Comparison of ENCODE assay signal across 28 cellular contexts in genomic region chr12:126108247-126108646, GRCh38.
"Had no signal": no experiment of that assay in that cellular context is flagged by ENCODE, and none has a peak within 500 bp of the region (broad histone marks: within the 10 kb centered on the region; RNA-seq: fewer than 3 reads in every experiment).

No MANE protein-coding gene starts in this region.

- ATAC-seq: activated CD4-positive, alpha-beta T cell treated with anti-CD3 and anti-CD28 coated beads for 36 hours; activated CD8-positive, alpha-beta memory T cell treated with anti-CD3 and anti-CD28 coated beads, Interleukin-2, amount 10 ng/mL, durations not matched to agents 7 days and 5 days; activated CD8-positive, alpha-beta T cell treated with anti-CD3 and anti-CD28 coated beads, Interleukin-2, amount 10 ng/mL, durations not matched to agents 7 days and 5 days; activated naive CD4-positive, alpha-beta T cell treated with anti-CD3 and anti-CD28 coated beads, Interleukin-2, amount 50 U/mL, for 72 hours; esophagus mucosa had no signal

- H3K36me3 Mint-ChIP-seq: activated CD4-positive, alpha-beta memory T cell treated with anti-CD3 and anti-CD28 coated beads for 36 hours; activated CD8-positive, alpha-beta memory T cell treated with anti-CD3 and anti-CD28 coated beads, Interleukin-2, amount 10 ng/mL, durations not matched to agents 7 days and 5 days; activated naive CD4-positive, alpha-beta T cell treated with anti-CD3 and anti-CD28 coated beads, Interleukin-2, amount 10 ng/mL, durations not matched to agents 7 days and 5 days; activated naive CD8-positive, alpha-beta T cell treated with anti-CD3 and anti-CD28 coated beads, Interleukin-2, amount 10 ng/mL, durations not matched to agents 7 days and 5 days; brain had no signal

- H3K27ac Mint-ChIP-seq: activated CD4-positive, alpha-beta memory T cell treated with anti-CD3 and anti-CD28 coated beads for 36 hours; activated CD4-positive, alpha-beta T cell treated with anti-CD3 and anti-CD28 coated beads for 36 hours; activated CD4-positive, alpha-beta T cell treated with anti-CD3 and anti-CD28 coated beads, Interleukin-2, amount 10 ng/mL, durations not matched to agents 24 days and 14 days; activated CD8-positive, alpha-beta memory T cell treated with anti-CD3 and anti-CD28 coated beads, Interleukin-2, amount 10 ng/mL, durations not matched to agents 7 days and 5 days; activated CD8-positive, alpha-beta T cell treated with anti-CD3 and anti-CD28 coated beads, Interleukin-2, amount 10 ng/mL, durations not matched to agents 7 days and 5 days; activated naive CD4-positive, alpha-beta T cell treated with anti-CD3 and anti-CD28 coated beads, Interleukin-2, amount 10 ng/mL, durations not matched to agents 7 days and 5 days; activated naive CD4-positive, alpha-beta T cell treated with anti-CD3 and anti-CD28 coated beads, Interleukin-2, amount 50 U/mL, for 72 hours; activated naive CD8-positive, alpha-beta T cell treated with anti-CD3 and anti-CD28 coated beads, Interleukin-2, amount 10 ng/mL, durations not matched to agents 7 days and 5 days; activated T-helper 1 cell treated with anti-CD3 and anti-CD28 coated beads, Interleukin-12 subunit alpha, Interleukin-12 subunit beta, Interleukin-2, Interleukin-4 antibody, amounts not matched to agents 30 ng/mL and 10 ng/mL and 1 ng/mL, durations not matched to agents 14 hours and 24 hours and 36 hours; activated T-helper 2 cell treated with anti-CD3 and anti-CD28 coated beads, Interferon-gamma antibody, Interleukin-2, Interleukin-4, amounts not matched to agents 10 μg/mL and 5 μg/mL and 100 μg/mL, durations not matched to agents 14 hours and 24 hours and 36 hours; brain had no signal

- H3K27ac ChIP-seq: ascending aorta, breast epithelium, cardiac muscle cell, coronary artery had no signal

- H3K36me3 ChIP-seq: ascending aorta, breast epithelium, cardiac muscle cell had no signal

- H3K4me3 Mint-ChIP-seq: activated CD4-positive, alpha-beta memory T cell treated with anti-CD3 and anti-CD28 coated beads for 36 hours; activated CD4-positive, alpha-beta T cell treated with anti-CD3 and anti-CD28 coated beads for 36 hours; activated CD4-positive, alpha-beta T cell treated with anti-CD3 and anti-CD28 coated beads, Interleukin-2, amount 10 ng/mL, durations not matched to agents 24 days and 14 days; activated CD8-positive, alpha-beta memory T cell treated with anti-CD3 and anti-CD28 coated beads, Interleukin-2, amount 10 ng/mL, durations not matched to agents 7 days and 5 days; activated CD8-positive, alpha-beta T cell treated with anti-CD3 and anti-CD28 coated beads, Interleukin-2, amount 10 ng/mL, durations not matched to agents 7 days and 5 days; activated naive CD4-positive, alpha-beta T cell treated with anti-CD3 and anti-CD28 coated beads, Interleukin-2, amount 10 ng/mL, durations not matched to agents 7 days and 5 days; activated naive CD8-positive, alpha-beta T cell treated with anti-CD3 and anti-CD28 coated beads, Interleukin-2, amount 10 ng/mL, durations not matched to agents 7 days and 5 days; activated T-helper 1 cell treated with anti-CD3 and anti-CD28 coated beads, Interleukin-12 subunit alpha, Interleukin-12 subunit beta, Interleukin-2, Interleukin-4 antibody, amounts not matched to agents 30 ng/mL and 10 ng/mL and 1 ng/mL, durations not matched to agents 14 hours and 24 hours and 36 hours; brain; central memory CD8-positive, alpha-beta T cell had no signal

- H3K27me3 ChIP-seq: ascending aorta, breast epithelium had no signal

- DNase-seq: activated CD4-positive, alpha-beta memory T cell treated with anti-CD3 and anti-CD28 coated beads for 36 hours; activated CD4-positive, alpha-beta T cell treated with anti-CD3 and anti-CD28 coated beads, Interleukin-2, amount 10 ng/mL, durations not matched to agents 24 days and 14 days; activated CD4-positive, CD25-positive, alpha-beta regulatory T cell; activated CD4-positive, CD25-positive, alpha-beta regulatory T cell treated with anti-CD3 and anti-CD28 coated beads, Interleukin-2, amount 50 U/mL, for 72 hours; activated CD8-positive, alpha-beta memory T cell treated with anti-CD3 and anti-CD28 coated beads, Interleukin-2, amount 10 ng/mL, durations not matched to agents 7 days and 5 days; activated CD8-positive, alpha-beta memory T cell treated with anti-CD3 and anti-CD28 coated beads, Interleukin-2, amount 50 U/mL, for 4 hours; activated CD8-positive, alpha-beta T cell treated with anti-CD3 and anti-CD28 coated beads, Interleukin-2, amount 10 ng/mL, durations not matched to agents 7 days and 5 days; activated gamma-delta T cell; activated naive CD4-positive, alpha-beta T cell; activated naive CD4-positive, alpha-beta T cell treated with anti-CD3 and anti-CD28 coated beads, Interleukin-2, amount 10 ng/mL, durations not matched to agents 7 days and 5 days; activated naive CD8-positive, alpha-beta T cell treated with anti-CD3 and anti-CD28 coated beads, Interleukin-2, amount 10 ng/mL, durations not matched to agents 7 days and 5 days; activated T-cell treated with anti-CD3 and anti-CD28 coated beads, Interleukin-2, amount 50 U/mL, for 1 hour; activated T-cell treated with anti-CD3 and anti-CD28 coated beads, Interleukin-2, amount 50 U/mL, for 48 hours; dermis blood vessel endothelial cell; effector CD8-positive, alpha-beta T cell; foreskin fibroblast; head of caudate nucleus had no signal

- H3K9me3 ChIP-seq: ascending aorta, breast epithelium had no signal

- H3K27me3 Mint-ChIP-seq: activated CD4-positive, alpha-beta memory T cell treated with anti-CD3 and anti-CD28 coated beads for 36 hours; activated CD4-positive, alpha-beta T cell treated with anti-CD3 and anti-CD28 coated beads, Interleukin-2, amount 10 ng/mL, durations not matched to agents 24 days and 14 days; activated CD8-positive, alpha-beta memory T cell treated with anti-CD3 and anti-CD28 coated beads, Interleukin-2, amount 10 ng/mL, durations not matched to agents 7 days and 5 days; activated naive CD4-positive, alpha-beta T cell treated with anti-CD3 and anti-CD28 coated beads, Interleukin-2, amount 10 ng/mL, durations not matched to agents 7 days and 5 days; activated naive CD8-positive, alpha-beta T cell treated with anti-CD3 and anti-CD28 coated beads, Interleukin-2, amount 10 ng/mL, durations not matched to agents 7 days and 5 days; central memory CD8-positive, alpha-beta T cell had no signal

- H3K4me1 Mint-ChIP-seq: activated CD4-positive, alpha-beta T cell treated with anti-CD3 and anti-CD28 coated beads for 36 hours; activated CD4-positive, alpha-beta T cell treated with anti-CD3 and anti-CD28 coated beads, Interleukin-2, amount 10 ng/mL, durations not matched to agents 24 days and 14 days; activated CD8-positive, alpha-beta memory T cell treated with anti-CD3 and anti-CD28 coated beads, Interleukin-2, amount 10 ng/mL, durations not matched to agents 7 days and 5 days; activated naive CD4-positive, alpha-beta T cell treated with anti-CD3 and anti-CD28 coated beads, Interleukin-2, amount 10 ng/mL, durations not matched to agents 7 days and 5 days; activated naive CD8-positive, alpha-beta T cell treated with anti-CD3 and anti-CD28 coated beads, Interleukin-2, amount 10 ng/mL, durations not matched to agents 7 days and 5 days; brain; central memory CD8-positive, alpha-beta T cell had no signal

- H3K4me3 ChIP-seq: ascending aorta, breast epithelium, cardiac muscle cell, coronary artery had no signal

- H3K4me1 ChIP-seq: ascending aorta, breast epithelium had no signal
